ENCODE assay signal across 8 cellular contexts in genomic region chr14:35046048-35046750, GRCh38. TPM values are rescaled to one million over a fixed set of nuclear protein-coding genes. Genes with fewer than 3 reads are reported as not detected.
A peak's percentile ranks its signal among the peaks of the same experiment; 100 is the strongest.
DNase-seq lines count a peak whose midpoint lies in the region; ATAC-seq, FAIRE-seq and TF ChIP-seq lines count a peak whose summit lies in the region.

Gene FAM177A1 (plus strand): TSS chr14:35046272. CDS start chr14:35046464, 192 bp downstream.

- peak; percentile 88 for FAIRE-seq in GM18507 (lab: Jason Lieb, UNC)

- H3K27me3 ChIP-seq in right atrium auricular region (no peaks in the 10 kb centered on the region), psoas muscle (ENCODE audit: insufficient read depth in 3 of 3, low read length in 2 of 3) (no peaks in the 10 kb centered on the region)

- WGBS in psoas muscle, 3 donors = 0% methylated on average over 50 to 77 of the region's 77 CpGs
- WGBS in urinary bladder = under 1% methylated on average over 77 of the region's 77 CpGs

- peaks cover 0 to 44% of the 10 kb centered on the region in 2 donors for H3K4me1 ChIP-seq in right atrium auricular region
- peaks cover 24% of the 10 kb centered on the region for H3K4me1 ChIP-seq in psoas muscle
- H3K4me1 ChIP-seq in urinary bladder (ENCODE audit: insufficient read depth) = peaks cover 1% of the 10 kb centered on the region

- TF ChIP-seq CTCF in right atrium auricular region (IDR thresholded peaks at IDR 0.05) (no peak), psoas muscle (IDR thresholded peaks at IDR 0.05) (no peak)

- peak within 1 kb of the TSS; percentile 62 to 79 for H3K4me3 ChIP-seq in right atrium auricular region
- peak within 1 kb of the TSS; percentile 95 for H3K4me3 ChIP-seq in psoas muscle
- peak within 1 kb of the TSS; percentile 67 for H3K4me3 ChIP-seq in urinary bladder (ENCODE audit: low read depth, low read length)

- ATAC-seq in HG02973 (IDR thresholded peaks at IDR 0.05; ENCODE audit: unreplicated experiment) (peak; percentile 91), psoas muscle (peak; percentile 96 to 97 (median 96))

- H3K9me3 ChIP-seq in right atrium auricular region = no peaks in the 10 kb centered on the region
- no peaks in the 10 kb centered on the region for H3K9me3 ChIP-seq in psoas muscle

- H3K36me3 ChIP-seq in right atrium auricular region (no peaks in the 10 kb centered on the region), psoas muscle (ENCODE audit: insufficient read depth in 1 of 2, low read depth in 1 of 2) (peaks cover 0 to 14% of the 10 kb centered on the region in 2 donors), urinary bladder (ENCODE audit: insufficient read depth) (peaks cover 2% of the 10 kb centered on the region)

- intact Hi-C loops in T-helper 2 cell treated with Interferon-gamma antibody and Interleukin-4, amounts not matched to agents 100 ng/mL and 5 ng/mL, for 36 hours (cut with micrococcal nuclease) = loop anchor here (1.0 to 10.0 kb wide), 9 partner anchors 64 to 759 kb away; partner anchors contain the start of genes EAPP, NFKBIA, PRORP and PSMA6
- intact Hi-C loops in psoas muscle (cut with DNase I) = loop anchor here (2.0 to 5.0 kb wide), 3 partner anchors 63 to 171 kb away; partner anchors contain the start of genes SRP54 (in 2 of the 2) and BAZ1A (in 1 of the 2)

- H3K27ac ChIP-seq in right atrium auricular region = peak within 1 kb of the TSS; percentile 96 to 98
- H3K27ac ChIP-seq in psoas muscle = peak within 1 kb of the TSS; percentile 95
- H3K27ac ChIP-seq in urinary bladder (ENCODE audit: low read depth) = peak within 1 kb of the TSS; percentile 99

- peak; percentile 95 for DNase-seq in GM18507 (ENCODE audit: extremely low spot score, insufficient read length, low read depth)
- DNase-seq in NCI-H1930 (lab: John Stamatoyannopoulos, UW) = peak; percentile 93 to 95
- peak; percentile 67 to 99 (median 97) for DNase-seq in anterior cingulate cortex (lab: John Stamatoyannopoulos, UW)
- peak; percentile 99 for DNase-seq in right atrium auricular region (ENCODE audit: low spot score)
- DNase-seq in psoas muscle = peak; percentile 99

RNA-seq across cellular contexts. Expression of gene FAM177A1, which starts in this region (rescaled TPM):
- 37.3 and 38.5 TPM in 2 replicates for total RNA-seq in T-helper 2 cell treated with Interferon-gamma antibody and Interleukin-4, amounts not matched to agents 100 ng/mL and 5 ng/mL, for 36 hours
- total RNA-seq in right atrium auricular region = 10 to 100 TPM; 58.1 to 61.8 TPM
- total RNA-seq in psoas muscle = 10 to 100 TPM; 33.1 to 83.3 (median 60.3) TPM
- 10 to 100 TPM; 32.9 to 61.2 (median 35.9) TPM for polyA plus RNA-seq in psoas muscle
- 49.5 TPM for total RNA-seq in urinary bladder
- 72.6 TPM for polyA plus RNA-seq in urinary bladder

Comparison
In these comparisons a context has a peak if more than half of its experiments do, and no peak if none do; other contexts are left out.
1. Peak in every context shown above with its lines: DNase-seq, ATAC-seq, H3K4me3 ChIP-seq and H3K27ac ChIP-seq.